Comparison of ENCODE assay signal across 8 cellular contexts in genomic region chr6:110039996-110040383, GRCh38.
DNase-seq lines count a peak whose midpoint lies in the region; ATAC-seq and TF ChIP-seq lines count a peak whose summit lies in the region.

No MANE protein-coding gene starts in this region.

- H3K36me3 ChIP-seq in neuronal stem cell (replicated peaks in 1 of 2; ENCODE audit: control insufficient read depth in 2 of 2, insufficient read depth in 2 of 2, low read length in 2 of 2): no peaks in the 10 kb centered on the region

- no peak overlapping the region for H4K91ac ChIP-seq in neuronal stem cell (ENCODE audit: low read depth, low read length, poor library complexity)

- no peak overlapping the region for H2BK120ac ChIP-seq in neuronal stem cell (ENCODE audit: low read depth, low read length)

- TF ChIP-seq POLR2A in erythroblast (IDR thresholded peaks at IDR 0.05; ENCODE audit: low read length): no peak

- H3K27me3 ChIP-seq in neuronal stem cell (ENCODE audit: control insufficient read depth in 3 of 3, insufficient read depth in 3 of 3, low read depth in 1 of 3, low read length in 3 of 3): peaks cover 0 to 6% (median 0%) of the 10 kb centered on the region in 3 experiments

- H3K79me1 ChIP-seq in neuronal stem cell (ENCODE audit: low read depth, low read length): no peaks in the 10 kb centered on the region

- H3K9ac ChIP-seq in neuronal stem cell (ENCODE audit: low read depth, low read length, poor library complexity): no peak overlapping the region

- H3K4me1 ChIP-seq in neuronal stem cell (ENCODE audit: control insufficient read depth in 2 of 2, insufficient read depth in 1 of 2, low read depth in 1 of 2, low read length in 2 of 2): peaks cover 0 to 2% of the 10 kb centered on the region in 2 donors

- H3K9me3 ChIP-seq in neuronal stem cell (replicated peaks in 1 of 2; ENCODE audit: control insufficient read depth in 2 of 2, insufficient read depth in 1 of 2, low read depth in 1 of 2, low read length in 2 of 2): no peaks in the 10 kb centered on the region

- H3K18ac ChIP-seq in neuronal stem cell (ENCODE audit: low read length): no peak overlapping the region

- no CpG with 5 or more reads among the region's 14 CpGs for WGBS in neuronal stem cell (ENCODE audit: extremely low coverage in 2 of 2, insufficient read length in 2 of 2, insufficient replicate concordance in 1 of 2), 2 donors

- no peak for DNase-seq in AG04449 (ENCODE audit: low read depth, low spot score)
- peak; percentile 30 for DNase-seq in NCI-H2227 (lab: John Stamatoyannopoulos, UW; ENCODE audit: unreplicated experiment)
- peak in 2 of 3 experiments; percentile 25 to 31 for DNase-seq in activated CD8-positive, alpha-beta memory T cell treated with anti-CD3 and anti-CD28 coated beads for 48 hours (ENCODE audit: low read depth in 2 of 3, low spot score in 2 of 3)
- DNase-seq in erythroblast (lab: John Stamatoyannopoulos, UW): peak; percentile 37 to 40
- no peak for DNase-seq in neuronal stem cell (ENCODE audit: low spot score)
- DNase-seq in putamen (ENCODE audit: low spot score): no peak

- ATAC-seq in GM18867 (IDR thresholded peaks at IDR 0.05; ENCODE audit: unreplicated experiment) (peak; percentile 53), HG03108 (IDR thresholded peaks at IDR 0.05; ENCODE audit: unreplicated experiment) (peak; percentile 33)

- no peak overlapping the region for H3K27ac ChIP-seq in neuronal stem cell (replicated peaks; ENCODE audit: low read length)

- TF ChIP-seq CTCF in AG04449 (IDR thresholded peaks at IDR 0.05; ENCODE audit: insufficient read depth, low read length, missing control alignments): peak; percentile 44

- no peak overlapping the region for H3K4ac ChIP-seq in neuronal stem cell (ENCODE audit: low read length)

- H2AK5ac ChIP-seq in neuronal stem cell (ENCODE audit: low read depth, low read length): no peak overlapping the region

- H3K4me2 ChIP-seq in neuronal stem cell (ENCODE audit: insufficient read depth, low read length, poor library complexity, severe bottlenecking): peak overlapping the region; percentile 67

- no peak overlapping the region for H2BK12ac ChIP-seq in neuronal stem cell (ENCODE audit: low read length)

- POLR2A ChIA-PET in AG04449 (lab: Yijun Ruan, JAX): interaction anchor here (0.7 kb wide), 1 partner anchor 344 kb away, joined by 3 read pairs; no protein-coding TSS in a partner anchor

- no peak overlapping the region for H2BK15ac ChIP-seq in neuronal stem cell (ENCODE audit: low read length)

- H3K14ac ChIP-seq in neuronal stem cell (ENCODE audit: low read length): no peak overlapping the region

- H3K4me3 ChIP-seq in AG04449 (ENCODE audit: low read depth, low read length) (peak overlapping the region; percentile 45), neuronal stem cell (ENCODE audit: low read length in 2 of 2) (no peak overlapping the region)

- H2BK5ac ChIP-seq in neuronal stem cell (ENCODE audit: low read length): no peak overlapping the region

- H2AFZ ChIP-seq in neuronal stem cell (ENCODE audit: low read length): peak overlapping the region; percentile 79

- CTCF ChIA-PET in AG04449 (lab: Yijun Ruan, JAX): interaction anchor here (0.6 to 10.3 kb wide), 83 partner anchors 10 to 655 kb away, joined by 3 to 551 read pairs (median 4); partner anchors contain the start of genes AK9, FIG4 and WASF1

- H4K8ac ChIP-seq in neuronal stem cell (ENCODE audit: low read depth, low read length): no peak overlapping the region

- H3K23ac ChIP-seq in neuronal stem cell (ENCODE audit: low read depth, low read length, poor library complexity): no peak overlapping the region

Comparison
In these comparisons a context has a peak if more than half of its experiments do, and no peak if none do; other contexts are left out.
1. DNase-seq: peak in NCI-H2227 (single experiment), activated CD8-positive, alpha-beta memory T cell treated with anti-CD3 and anti-CD28 coated beads for 48 hours (2 of 3) and erythroblast (2 of 2); none in AG04449 (single experiment), neuronal stem cell (single experiment) and putamen (single experiment).